ENCODE assay signal across 11 cellular contexts in the genomic region with DNA sequence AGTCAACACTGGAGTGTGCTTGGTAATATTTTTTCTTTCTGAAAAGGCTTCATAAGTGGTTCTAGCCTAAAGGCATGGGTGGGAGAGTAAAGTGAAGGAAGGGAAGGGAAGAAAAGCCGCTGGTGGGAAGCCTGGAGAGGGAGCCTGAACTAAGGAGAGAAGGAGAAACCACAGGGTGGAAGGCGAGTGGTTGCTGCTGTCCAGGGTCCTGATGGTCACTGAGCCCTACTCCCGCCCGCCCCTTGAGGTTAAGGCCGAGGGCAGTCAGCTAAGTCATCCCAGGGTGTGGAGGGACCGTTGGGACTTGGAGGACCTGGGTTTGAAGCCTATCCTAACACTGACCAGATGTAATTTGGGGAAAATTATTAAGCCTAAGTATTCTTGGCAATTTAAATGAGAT.
DNase-seq lines count a peak whose midpoint lies in the region; ATAC-seq and TF ChIP-seq lines count a peak whose summit lies in the region.
"Had no signal": no experiment of that assay in that cellular context is flagged by ENCODE, and none has a peak within 500 bp of the region (broad histone marks: within the 10 kb centered on the region; RNA-seq: fewer than 3 reads in every experiment).

No MANE protein-coding gene starts in this region.

- peak; percentile 52 for ATAC-seq in mucosa of descending colon
- no peak for ATAC-seq in HG02884 (IDR thresholded peaks at IDR 0.05; ENCODE audit: unreplicated experiment)
- ATAC-seq: right cardiac atrium had no signal

- no peak for TF ChIP-seq POLR2A in lower leg skin (IDR thresholded peaks at IDR 0.05)

- no peaks in the 10 kb centered on the region for H3K36me3 ChIP-seq in mucosa of descending colon (ENCODE audit: low read depth)

- no peaks in the 10 kb centered on the region for H3K36me3 Mint-ChIP-seq in activated naive CD8-positive, alpha-beta T cell treated with anti-CD3 and anti-CD28 coated beads for 36 hours
- H3K36me3 Mint-ChIP-seq: CD14-positive monocyte had no signal

- H3K9me3 ChIP-seq in mucosa of descending colon: no peaks in the 10 kb centered on the region

- H3K9me3 Mint-ChIP-seq in activated naive CD8-positive, alpha-beta T cell treated with anti-CD3 and anti-CD28 coated beads for 36 hours: no peaks in the 10 kb centered on the region
- H3K9me3 Mint-ChIP-seq: CD14-positive monocyte had no signal

- H3K27ac Mint-ChIP-seq in activated naive CD8-positive, alpha-beta T cell treated with anti-CD3 and anti-CD28 coated beads for 36 hours: no peak overlapping the region
- H3K27ac Mint-ChIP-seq: CD14-positive monocyte had no signal

- in situ Hi-C loops in Caki2 (cut with HindIII; ENCODE audit: low pct_unique_long_range_greater_than_20kb, low sequenced_read_pairs): no loop called here

- H3K4me1 ChIP-seq in mucosa of descending colon (ENCODE audit: low read depth): no peaks in the 10 kb centered on the region

- peaks cover 21% of the 10 kb centered on the region for H3K27me3 Mint-ChIP-seq in activated naive CD8-positive, alpha-beta T cell treated with anti-CD3 and anti-CD28 coated beads for 36 hours

- intact Hi-C loops in mucosa of descending colon (cut with DNase I, micrococcal nuclease) (no loop called here), lower leg skin (cut with DNase I; ENCODE audit: low total_unique reads) (no loop called here)

- DNase-seq in Caki2 (ENCODE audit: low read depth) (peak; percentile 22), HuH-7.5 (ENCODE audit: low spot score) (peak; percentile 25), mucosa of descending colon (peak in 2 of 3 donors; percentile 46 to 53), SHP77 (lab: John Stamatoyannopoulos, UW) (no peak), lower leg skin (ENCODE audit: low spot score in 2 of 2) (no peak), CD1c-positive myeloid dendritic cell (ENCODE audit: extremely low spot score) (no peak)
- peak; percentile 4 for DNase-seq in activated naive CD8-positive, alpha-beta T cell treated with anti-CD3 and anti-CD28 coated beads for 36 hours
- DNase-seq: activated naive CD4-positive, alpha-beta T cell treated with anti-CD3 and anti-CD28 coated beads, Interleukin-2, amount 50 U/mL, for 16 hours; right cardiac atrium had no signal

- H3K4me1 Mint-ChIP-seq in activated naive CD8-positive, alpha-beta T cell treated with anti-CD3 and anti-CD28 coated beads for 36 hours: no peaks in the 10 kb centered on the region
- H3K4me1 Mint-ChIP-seq: CD14-positive monocyte had no signal

- 25 to 27% methylated on average over 6 of the region's 6 CpGs for WGBS in lower leg skin, 2 donors

- H3K4me3 ChIP-seq in mucosa of descending colon (no peak overlapping the region), lower leg skin (ENCODE audit: low read depth, poor library complexity, severe bottlenecking) (no peak overlapping the region)

- TF ChIP-seq CTCF in mucosa of descending colon (IDR thresholded peaks at IDR 0.05) (no peak), lower leg skin (IDR thresholded peaks at IDR 0.05) (no peak)

- no peak overlapping the region for H3K4me3 Mint-ChIP-seq in activated naive CD8-positive, alpha-beta T cell treated with anti-CD3 and anti-CD28 coated beads for 36 hours
- H3K4me3 Mint-ChIP-seq: CD14-positive monocyte had no signal

Comparison
In these comparisons a context has a peak if more than half of its experiments do, and no peak if none do; other contexts are left out.
1. DNase-seq: peak in Caki2 (single experiment), HuH-7.5 (single experiment), activated naive CD8-positive, alpha-beta T cell treated with anti-CD3 and anti-CD28 coated beads for 36 hours (single experiment) and mucosa of descending colon (2 of 3); none in SHP77 (0 of 2), lower leg skin (0 of 2) and CD1c-positive myeloid dendritic cell (single experiment).